8 cellular contexts compared by ENCODE assay signal in the genomic region with DNA sequence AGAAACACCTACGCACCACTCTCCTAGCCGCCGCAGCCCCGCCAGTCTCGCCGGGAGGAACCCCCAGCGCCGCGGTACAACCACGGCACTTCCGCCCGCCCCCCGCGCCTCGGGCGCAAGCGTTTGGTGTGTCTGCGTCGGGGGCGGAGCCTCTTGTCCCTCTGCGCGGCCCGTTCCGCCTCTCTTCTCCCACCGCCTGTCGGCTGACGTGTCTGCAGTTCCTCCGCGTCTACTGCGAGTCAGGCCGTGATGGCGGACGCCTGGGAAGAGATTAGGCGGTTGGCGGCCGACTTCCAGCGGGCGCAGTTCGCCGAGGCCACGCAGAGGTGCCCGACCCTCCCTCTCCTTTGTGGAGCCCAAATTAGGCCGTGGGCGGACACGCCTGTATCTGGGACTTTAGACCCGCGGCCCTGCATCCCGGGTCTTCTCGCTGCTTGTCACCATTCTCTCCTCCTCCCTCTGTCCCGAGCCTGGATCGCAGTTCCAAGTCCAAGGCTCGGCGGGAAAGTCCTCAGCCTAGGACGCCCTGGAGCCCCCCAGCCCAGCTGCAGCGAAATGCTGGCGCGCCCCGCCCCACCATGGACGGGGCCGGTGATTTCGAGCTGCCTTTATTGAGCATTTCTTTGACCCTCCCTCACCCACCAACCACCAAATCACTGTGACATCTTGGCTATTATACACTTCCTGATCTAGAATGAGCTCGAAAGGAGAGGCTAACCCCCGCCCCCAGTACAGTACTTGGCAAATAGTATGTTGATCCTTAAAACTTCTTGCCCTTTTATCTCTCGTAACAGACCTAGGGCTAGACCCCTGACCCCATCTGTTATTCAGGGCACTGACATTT. TPM values are rescaled to one million over a fixed set of nuclear protein-coding genes. Genes with fewer than 3 reads are reported as not detected.
DNase-seq lines count a peak whose midpoint lies in the region; ATAC-seq and TF ChIP-seq lines count a peak whose summit lies in the region.

A gene (plus strand): TSS at position 182 of the 844 bp plus-strand sequence. CDS start 68 bp downstream, at position 250.

- peak in 2 of 4 experiments; percentile 24 to 25 for TF ChIP-seq CTCF in uterus (IDR thresholded peaks at IDR 0.05)

- intact Hi-C loops in right cardiac atrium (cut with DNase I): no loop called here
- intact Hi-C loops in uterus (cut with DNase I; ENCODE audit: low total_unique reads): no loop called here

- H3K36me3 ChIP-seq in uterus: no peaks in the 10 kb centered on the region

- under 1% methylated on average over 64 of the region's 64 CpGs for WGBS in right cardiac atrium

- peak within 1 kb of the TSS; percentile 94 for H3K4me3 ChIP-seq in right cardiac atrium (ENCODE audit: low read length)
- H3K4me3 ChIP-seq in uterus: peak within 1 kb of the TSS; percentile 76 to 94

- no peaks in the 10 kb centered on the region for H3K9me3 ChIP-seq in right cardiac atrium (ENCODE audit: control insufficient read depth, low read length)
- no peaks in the 10 kb centered on the region for H3K9me3 ChIP-seq in uterus

- TF ChIP-seq POLR2A in uterus (IDR thresholded peaks at IDR 0.05): peak; percentile 69 to 88

- H3K27ac ChIP-seq in right cardiac atrium (ENCODE audit: low read length) (peak within 1 kb of the TSS; percentile 99), uterus (peak within 1 kb of the TSS; percentile 95 to 99)

- DNase-seq in NCI-H187 (lab: John Stamatoyannopoulos, UW) (peak; percentile 79 to 85), T-helper 2 cell (peak; percentile 89 to 98 (median 93)), anterior cingulate cortex (lab: John Stamatoyannopoulos, UW) (peak; percentile 50 to 96 (median 90)), right cardiac atrium (peak; percentile 95 to 99 (median 98)), pulmonary artery endothelial cell (ENCODE audit: low read depth, low spot score) (peak; percentile 85), uterus (peak; percentile 91 to 92)

- H3K27me3 ChIP-seq in right cardiac atrium (ENCODE audit: control insufficient read depth, insufficient read depth) (no peaks in the 10 kb centered on the region), uterus (no peaks in the 10 kb centered on the region)

- H3K4me1 ChIP-seq in right cardiac atrium (ENCODE audit: control insufficient read depth, insufficient read depth, low read length) (peaks cover 4% of the 10 kb centered on the region), uterus (peaks cover 0 to 9% of the 10 kb centered on the region in 2 donors)

- peak; percentile 97 for ATAC-seq in GM18498 (IDR thresholded peaks at IDR 0.05; ENCODE audit: unreplicated experiment)
- ATAC-seq in HG02938 (IDR thresholded peaks at IDR 0.05; ENCODE audit: unreplicated experiment): peak; percentile 94
- ATAC-seq in right cardiac atrium: peak; percentile 100

RNA-seq across cellular contexts. Expression of the gene that starts here (rescaled TPM):
- 10 to 100 TPM; 24.4 to 26.8 (median 25.5) TPM for total RNA-seq in right cardiac atrium
- polyA plus RNA-seq in right cardiac atrium: 13.5 TPM
- 21.2 and 24.4 TPM in 2 replicates for total RNA-seq in pulmonary artery endothelial cell
- total RNA-seq in uterus: 10 to 100 TPM; 12.0 to 53.0 (median 29.2) TPM

Comparison
In these comparisons a context has a peak if more than half of its experiments do, and no peak if none do; other contexts are left out.
1. Peak in every context shown above with its lines: DNase-seq, ATAC-seq, H3K4me3 ChIP-seq and H3K27ac ChIP-seq.